Comparison of ENCODE assay signal across 8 cellular contexts in genomic region chr10:48306870-48307531, GRCh38. TPM values are rescaled to one million over a fixed set of nuclear protein-coding genes. Genes with fewer than 3 reads are reported as not detected.
A peak's percentile ranks its signal among the peaks of the same experiment; 100 is the strongest.
DNase-seq lines count a peak whose midpoint lies in the region; TF ChIP-seq lines count a peak whose summit lies in the region.

No MANE protein-coding gene starts in this region.

- DNase-seq in NCI-H2081 (lab: John Stamatoyannopoulos, UW) (peak; percentile 51 to 54), NCI-H2081 treated with DMSO at 0.1 percent for 48 hours (lab: John Stamatoyannopoulos, UW) (no peak), HFF-Myc (ENCODE audit: extremely low read depth, low read depth) (no peak), NCI-H1048 (lab: John Stamatoyannopoulos, UW) (peak; percentile 15)
- peak; percentile 91 for DNase-seq in activated CD4-positive, alpha-beta T cell treated with anti-CD3 and anti-CD28 coated beads, Interleukin-2, amount 10 ng/mL, durations not matched to agents 24 days and 14 days
- DNase-seq in stimulated activated CD8-positive, alpha-beta memory T cell treated with anti-CD3 and anti-CD28 coated beads, Interleukin-7, amount 100 ng/mL, for 24 hours (ENCODE audit: low read depth): peak; percentile 17

- H3K9me3 Mint-ChIP-seq in activated CD4-positive, alpha-beta T cell treated with anti-CD3 and anti-CD28 coated beads, Interleukin-2, amount 10 ng/mL, durations not matched to agents 24 days and 14 days: no peaks in the 10 kb centered on the region

- peaks cover 2% of the 10 kb centered on the region for H3K27me3 Mint-ChIP-seq in activated CD4-positive, alpha-beta T cell treated with anti-CD3 and anti-CD28 coated beads, Interleukin-2, amount 10 ng/mL, durations not matched to agents 24 days and 14 days

- H3K9me3 ChIP-seq in endocrine pancreas (ENCODE audit: control insufficient read depth, low read length): no peaks in the 10 kb centered on the region
- H3K9me3 ChIP-seq in mucosa of rectum (ENCODE audit: control insufficient read depth in 2 of 2, low read length in 2 of 2): no peaks in the 10 kb centered on the region

- H3K4me3 ChIP-seq in HFF-Myc (replicated peaks; ENCODE audit: low read depth, low read length): peak overlapping the region; percentile 74
- H3K4me3 ChIP-seq in endocrine pancreas (ENCODE audit: control insufficient read depth, insufficient read depth, low read length): peak overlapping the region; percentile 95
- peak overlapping the region; percentile 65 to 85 for H3K4me3 ChIP-seq in mucosa of rectum (ENCODE audit: low read length in 2 of 2)

- H3K9ac ChIP-seq in endocrine pancreas (ENCODE audit: control insufficient read depth, insufficient read depth, low read length) (peak overlapping the region; percentile 94), mucosa of rectum (ENCODE audit: low read depth in 1 of 2, low read length in 2 of 2) (peak overlapping the region; percentile 66 to 83)

- H3K36me3 Mint-ChIP-seq in activated CD4-positive, alpha-beta T cell treated with anti-CD3 and anti-CD28 coated beads, Interleukin-2, amount 10 ng/mL, durations not matched to agents 24 days and 14 days (ENCODE audit: low read depth): peaks cover 5% of the 10 kb centered on the region

- intact Hi-C loops in activated CD4-positive, alpha-beta T cell treated with anti-CD3 and anti-CD28 coated beads, Interleukin-2, amount 10 ng/mL, durations not matched to agents 24 days and 14 days (cut with micrococcal nuclease): loop anchor here (2.0 to 5.0 kb wide), 2 partner anchors 350 to 1232 kb away; partner anchors contain the start of gene ERCC6

- H3K4me1 ChIP-seq in endocrine pancreas (ENCODE audit: control insufficient read depth, insufficient read depth, low read length): peaks cover 17% of the 10 kb centered on the region
- H3K4me1 ChIP-seq in mucosa of rectum (ENCODE audit: control insufficient read depth in 2 of 2, insufficient read depth in 2 of 2, low read length in 2 of 2): peaks cover 9 to 15% of the 10 kb centered on the region in 2 donors

- TF ChIP-seq CTCF in HFF-Myc (IDR thresholded peaks at IDR 0.05; ENCODE audit: low read depth, low read length, missing control alignments): no peak

- H3K27me3 ChIP-seq in endocrine pancreas (ENCODE audit: control insufficient read depth, insufficient read depth, low read length) (no peaks in the 10 kb centered on the region), mucosa of rectum (ENCODE audit: control insufficient read depth in 2 of 2, insufficient read depth in 2 of 2, low read length in 2 of 2) (no peaks in the 10 kb centered on the region)

- peak overlapping the region; percentile 83 for H3K27ac Mint-ChIP-seq in activated CD4-positive, alpha-beta T cell treated with anti-CD3 and anti-CD28 coated beads, Interleukin-2, amount 10 ng/mL, durations not matched to agents 24 days and 14 days

- H3K4me3 Mint-ChIP-seq in activated CD4-positive, alpha-beta T cell treated with anti-CD3 and anti-CD28 coated beads, Interleukin-2, amount 10 ng/mL, durations not matched to agents 24 days and 14 days: peak overlapping the region; percentile 82

- H3K27ac ChIP-seq in mucosa of rectum (ENCODE audit: low read depth in 2 of 2, low read length in 2 of 2): peak overlapping the region; percentile 92

- H3K36me3 ChIP-seq in endocrine pancreas (ENCODE audit: control insufficient read depth, insufficient read depth, low read length): no peaks in the 10 kb centered on the region
- no peaks in the 10 kb centered on the region for H3K36me3 ChIP-seq in mucosa of rectum (ENCODE audit: control insufficient read depth in 2 of 2, insufficient read depth in 2 of 2, low read length in 2 of 2)

- peaks cover 22% of the 10 kb centered on the region for H3K4me1 Mint-ChIP-seq in activated CD4-positive, alpha-beta T cell treated with anti-CD3 and anti-CD28 coated beads, Interleukin-2, amount 10 ng/mL, durations not matched to agents 24 days and 14 days

RNA-seq across cellular contexts. Expression of gene MAPK8, which starts 0.5 kb away (rescaled TPM):
- total RNA-seq in activated CD4-positive, alpha-beta T cell treated with anti-CD3 and anti-CD28 coated beads, Interleukin-2, amount 10 ng/mL, durations not matched to agents 24 days and 14 days: 46.2 and 46.4 TPM in 2 replicates

RNA-seq across cellular contexts. Expression of gene FRMPD2, which starts 32.5 kb away (rescaled TPM):
- total RNA-seq in activated CD4-positive, alpha-beta T cell treated with anti-CD3 and anti-CD28 coated beads, Interleukin-2, amount 10 ng/mL, durations not matched to agents 24 days and 14 days: not detected in 2 replicates

Comparison
In these comparisons a context has a peak if more than half of its experiments do, and no peak if none do; other contexts are left out.
1. DNase-seq: peak in NCI-H2081 (2 of 2), NCI-H1048 (single experiment), activated CD4-positive, alpha-beta T cell treated with anti-CD3 and anti-CD28 coated beads, Interleukin-2, amount 10 ng/mL, durations not matched to agents 24 days and 14 days (single experiment) and stimulated activated CD8-positive, alpha-beta memory T cell treated with anti-CD3 and anti-CD28 coated beads, Interleukin-7, amount 100 ng/mL, for 24 hours (single experiment); none in NCI-H2081 treated with DMSO at 0.1 percent for 48 hours (single experiment) and HFF-Myc (single experiment).
2. Peak in every context shown above with its lines, with median percentiles within 50 percentile points of each other: H3K4me3 ChIP-seq.